8 cellular contexts compared by ENCODE assay signal in the genomic region with DNA sequence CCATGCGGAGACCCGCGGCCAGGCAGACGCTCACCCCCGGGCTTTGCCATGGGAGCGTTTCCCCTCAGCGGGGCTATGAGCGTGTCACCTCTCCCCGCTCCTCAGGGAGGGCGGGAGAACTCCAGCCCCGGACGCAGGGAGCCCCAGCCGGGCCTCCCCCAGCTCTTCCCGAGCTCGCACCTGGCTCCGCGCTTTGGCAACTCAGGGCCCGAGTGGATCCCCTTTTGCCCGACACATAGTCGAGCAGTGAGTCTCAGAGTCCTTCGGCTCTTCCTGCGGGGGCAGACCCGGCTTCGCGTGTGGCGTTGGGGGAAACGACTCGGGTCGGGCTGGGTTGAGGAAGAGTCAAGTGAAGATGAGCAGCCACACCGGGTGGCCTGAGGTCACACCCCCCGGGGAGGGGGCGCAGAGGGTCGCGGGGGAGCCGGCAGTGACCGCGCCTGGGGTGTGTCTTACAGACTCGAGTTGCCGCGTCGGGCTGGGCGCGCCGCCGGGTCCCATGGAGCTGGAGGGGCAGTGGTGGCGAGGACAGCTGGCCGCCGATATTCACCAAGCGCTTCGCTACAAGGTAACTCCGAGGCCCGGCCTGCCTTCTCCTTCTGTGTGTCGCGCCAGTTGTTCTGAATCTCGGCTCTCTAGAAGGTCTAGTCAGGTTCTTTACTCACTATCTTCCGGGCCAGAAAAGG. TPM values are rescaled to one million over a fixed set of nuclear protein-coding genes. Genes with fewer than 3 reads are reported as not detected.
DNase-seq lines count a peak whose midpoint lies in the region; ATAC-seq and TF ChIP-seq lines count a peak whose summit lies in the region.

No MANE protein-coding gene starts in this region.

- DNase-seq in GM04504 (ENCODE audit: low read depth) (peak; percentile 18), T-helper 17 cell (peak; percentile 18 to 29 (median 23)), astrocyte of the hippocampus (ENCODE audit: low read depth, low spot score) (peak; percentile 69), hypothalamus (lab: John Stamatoyannopoulos, UW) (peak in 45 of 51 donors; percentile 3 to 79 (median 39)), retinal pigment epithelial cell (ENCODE audit: low read depth) (no peak), NCI-H1048 (lab: John Stamatoyannopoulos, UW) (no peak)
- DNase-seq in Jurkat, Clone E6-1 (ENCODE audit: low read depth, low spot score) = no peak

- peaks cover 2% of the 10 kb centered on the region for H3K27me3 Mint-ChIP-seq in T-helper 17 cell

- no peaks in the 10 kb centered on the region for H3K9me3 ChIP-seq in T-helper 17 cell (ENCODE audit: control insufficient read depth, low read length, poor library complexity, severe bottlenecking)

- peaks cover 2% of the 10 kb centered on the region for H3K36me3 Mint-ChIP-seq in T-helper 17 cell (ENCODE audit: low read depth)

- H3K27ac Mint-ChIP-seq in T-helper 17 cell = peak overlapping the region; percentile 45

- TF ChIP-seq CTCF in retinal pigment epithelial cell (conservative IDR thresholded peaks at IDR 0.05; ENCODE audit: low read depth, low read length) = no peak

- peak overlapping the region; percentile 93 for H3K4me3 Mint-ChIP-seq in T-helper 17 cell

- H3K4me3 ChIP-seq in Jurkat, Clone E6-1 (ENCODE audit: low read length) = peak overlapping the region; percentile 79
- H3K4me3 ChIP-seq in retinal pigment epithelial cell (ENCODE audit: low read length) = peak overlapping the region; percentile 86

- peaks cover 34% of the 10 kb centered on the region for H3K4me1 Mint-ChIP-seq in T-helper 17 cell

- ATAC-seq in GM21737 (IDR thresholded peaks at IDR 0.05; ENCODE audit: unreplicated experiment) = peak; percentile 27
- peak; percentile 51 for ATAC-seq in T-helper 17 cell

RNA-seq across cellular contexts. Expression of a gene that starts 0.7 kb away (rescaled TPM):
- polyA plus RNA-seq in Jurkat, Clone E6-1 (2012; ENCODE audit: insufficient read depth, insufficient read length) = 8.8 TPM
- total RNA-seq in T-helper 17 cell = 1 to 10 TPM; 4.7 to 7.2 TPM

Comparison
In these comparisons a context has a peak if more than half of its experiments do, and no peak if none do; other contexts are left out.
1. DNase-seq: peak in GM04504 (single experiment), T-helper 17 cell (3 of 3), astrocyte of the hippocampus (single experiment) and hypothalamus (45 of 51); none in Jurkat, Clone E6-1 (single experiment), retinal pigment epithelial cell (single experiment) and NCI-H1048 (single experiment).